Comparison of ENCODE assay signal across 8 cellular contexts in the genomic region with DNA sequence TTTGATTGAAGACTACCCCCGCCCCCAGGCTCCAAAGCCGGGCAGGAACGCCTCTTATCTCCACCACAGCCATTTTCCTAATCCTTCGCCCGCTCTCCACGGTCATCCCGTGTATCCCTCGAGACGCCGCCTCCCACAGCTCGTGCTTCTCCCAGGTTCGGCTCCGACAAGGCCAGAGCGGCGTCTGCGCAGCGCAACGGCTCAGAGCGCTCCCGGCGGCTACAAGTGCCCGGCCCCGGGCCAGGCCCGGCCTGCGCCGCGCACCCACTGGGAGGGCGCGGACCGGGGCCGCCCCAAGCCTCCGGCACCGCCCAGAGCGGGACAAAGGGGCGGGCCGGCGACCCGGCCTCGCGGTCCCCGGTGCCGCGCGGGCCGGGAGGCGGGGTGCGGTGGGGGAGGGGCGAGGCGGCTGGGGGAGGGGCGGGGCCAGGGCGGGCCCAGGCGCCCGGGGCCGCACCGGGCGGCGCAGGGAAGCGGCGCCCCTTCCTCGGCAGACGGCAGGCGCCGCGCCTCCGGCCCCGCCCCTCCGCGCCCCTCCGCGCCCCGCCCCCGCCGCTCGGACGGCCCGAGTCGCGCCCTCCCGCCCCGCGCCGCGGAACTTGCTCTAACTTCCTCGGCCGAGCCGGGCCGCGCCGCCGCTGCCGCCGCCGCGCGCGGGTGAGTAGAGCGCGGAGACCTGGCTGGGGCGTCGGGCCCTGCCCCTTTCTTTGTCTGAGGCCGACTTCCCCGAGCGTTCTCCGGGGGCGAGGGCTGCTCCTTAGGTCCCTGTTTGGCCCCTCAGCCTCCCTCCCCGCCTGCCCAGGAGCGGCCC. TPM values are rescaled to one million over a fixed set of nuclear protein-coding genes. Genes with fewer than 3 reads are reported as not detected.
DNase-seq lines count a peak whose midpoint lies in the region; ATAC-seq, FAIRE-seq and TF ChIP-seq lines count a peak whose summit lies in the region.

A gene with protein sequence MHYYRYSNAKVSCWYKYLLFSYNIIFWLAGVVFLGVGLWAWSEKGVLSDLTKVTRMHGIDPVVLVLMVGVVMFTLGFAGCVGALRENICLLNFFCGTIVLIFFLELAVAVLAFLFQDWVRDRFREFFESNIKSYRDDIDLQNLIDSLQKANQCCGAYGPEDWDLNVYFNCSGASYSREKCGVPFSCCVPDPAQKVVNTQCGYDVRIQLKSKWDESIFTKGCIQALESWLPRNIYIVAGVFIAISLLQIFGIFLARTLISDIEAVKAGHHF (plus strand): TSS at position 596 of the 811 bp plus-strand sequence. CDS start 34,924 bp downstream, outside the sequence.

- intact Hi-C loops in CD4-positive, alpha-beta T cell (cut with DNase I, micrococcal nuclease): loop anchor here in 1 of 2 experiments (2.0 kb wide), 1 partner anchor 33 kb away; no protein-coding TSS in a partner anchor
- intact Hi-C loops in activated T-helper 2 cell treated with anti-CD3 and anti-CD28 coated beads, Interferon-gamma antibody, Interleukin-2, Interleukin-4, amounts not matched to agents 10 μg/mL and 5 μg/mL and 100 μg/mL, durations not matched to agents 14 hours and 24 hours and 36 hours (cut with micrococcal nuclease): no loop called here
- intact Hi-C loops in naive thymus-derived CD4-positive, alpha-beta T cell (cut with micrococcal nuclease): loop anchor here (1.0 to 5.0 kb wide), 6 partner anchors 10 to 252 kb away; no protein-coding TSS in a partner anchor

- H3K4me2 ChIP-seq in fibroblast of lung (ENCODE audit: extremely low read depth, insufficient read depth, low read length): peak within 1 kb of the TSS; percentile 83

- POLR2A ChIA-PET in CD4-positive, alpha-beta T cell (lab: Charles Lee): interaction anchor here (0.6 to 21.7 kb wide), 10 partner anchors 10 to 61 kb away, joined by 3 to 420 read pairs (median 6); no protein-coding TSS in a partner anchor
- POLR2A ChIA-PET in naive thymus-derived CD4-positive, alpha-beta T cell (lab: Charles Lee): interaction anchor here (0.8 to 32.8 kb wide), 9 partner anchors 10 to 58 kb away, joined by 4 to 608 read pairs (median 9); no protein-coding TSS in a partner anchor

- peaks cover 8% of the 10 kb centered on the region for H3K4me1 ChIP-seq in fibroblast of lung (ENCODE audit: control insufficient read depth, extremely low read depth, insufficient read depth, low read length)
- peaks cover 23 to 27% of the 10 kb centered on the region in 2 donors for H3K4me1 ChIP-seq in naive thymus-derived CD4-positive, alpha-beta T cell (ENCODE audit: control insufficient read depth in 2 of 2, insufficient read depth in 2 of 2, low read length in 2 of 2)

- H3K9me3 ChIP-seq in CD4-positive, alpha-beta T cell (ENCODE audit: control insufficient read depth, low read length): no peaks in the 10 kb centered on the region
- no peaks in the 10 kb centered on the region for H3K9me3 ChIP-seq in fibroblast of lung (ENCODE audit: control insufficient read depth, insufficient read depth, low read depth, low read length)
- H3K9me3 ChIP-seq in naive thymus-derived CD4-positive, alpha-beta T cell (ENCODE audit: control insufficient read depth in 2 of 3, low read length in 3 of 3): no peaks in the 10 kb centered on the region

- H3K27ac ChIP-seq in CD4-positive, alpha-beta T cell (ENCODE audit: low read depth, low read length): peak within 1 kb of the TSS; percentile 80
- H3K27ac ChIP-seq in fibroblast of lung (ENCODE audit: insufficient read depth, low read length): peak within 1 kb of the TSS; percentile 64
- H3K27ac ChIP-seq in naive thymus-derived CD4-positive, alpha-beta T cell (ENCODE audit: low read depth, low read length): peak within 1 kb of the TSS; percentile 84

- H3K27ac Mint-ChIP-seq in CD4-positive, alpha-beta T cell: peak within 1 kb of the TSS; percentile 92
- H3K27ac Mint-ChIP-seq in activated T-helper 2 cell treated with anti-CD3 and anti-CD28 coated beads, Interferon-gamma antibody, Interleukin-2, Interleukin-4, amounts not matched to agents 10 μg/mL and 5 μg/mL and 100 μg/mL, durations not matched to agents 14 hours and 24 hours and 36 hours: peak within 1 kb of the TSS; percentile 80
- peak within 1 kb of the TSS; percentile 87 to 99 (median 98) for H3K27ac Mint-ChIP-seq in naive thymus-derived CD4-positive, alpha-beta T cell
- peak within 1 kb of the TSS; percentile 94 for H3K27ac Mint-ChIP-seq in stimulated activated naive CD8-positive, alpha-beta T cell treated with anti-CD3 and anti-CD28 coated beads, Interleukin-15, Interleukin-2, amounts not matched to agents 100 ng/mL and 50 ng/mL, for 24 hours

- no peak for TF ChIP-seq CTCF in CD4-positive, alpha-beta T cell (IDR thresholded peaks at IDR 0.05)
- TF ChIP-seq CTCF in fibroblast of lung (conservative IDR thresholded peaks at IDR 0.05 in 1 of 2, IDR thresholded peaks at IDR 0.05 in 1 of 2; ENCODE audit: low read depth in 1 of 2, low read length in 2 of 2): no peak

- CTCF ChIA-PET in CD4-positive, alpha-beta T cell (lab: Charles Lee): interaction anchor here (1.3 to 19.9 kb wide), 3 partner anchors 9 to 47 kb away, joined by 4 to 250 read pairs (median 7); no protein-coding TSS in a partner anchor
- CTCF ChIA-PET in naive thymus-derived CD4-positive, alpha-beta T cell (lab: Charles Lee): interaction anchor here (0.8 to 39.2 kb wide), 3 partner anchors 13 to 52 kb away, joined by 3 to 839 read pairs (median 10); no protein-coding TSS in a partner anchor

- H3K27me3 ChIP-seq in CD4-positive, alpha-beta T cell (ENCODE audit: control insufficient read depth, insufficient read depth, low read length): no peaks in the 10 kb centered on the region
- H3K27me3 ChIP-seq in fibroblast of lung (ENCODE audit: control insufficient read depth, insufficient read depth, low read length): peaks cover 2% of the 10 kb centered on the region
- H3K27me3 ChIP-seq in naive thymus-derived CD4-positive, alpha-beta T cell (ENCODE audit: control insufficient read depth in 2 of 2, insufficient read depth in 2 of 2, low read length in 2 of 2): no peaks in the 10 kb centered on the region

- no peak for FAIRE-seq in RCC 7860 (lab: Jason Lieb, UNC)

- peaks cover 39% of the 10 kb centered on the region for H3K79me2 ChIP-seq in fibroblast of lung (ENCODE audit: control insufficient read depth, insufficient read depth, low read length)

- peak within 1 kb of the TSS; percentile 65 to 82 (median 72) for H3K4me3 ChIP-seq in fibroblast of lung (replicated peaks in 1 of 4; ENCODE audit: control extremely low read depth in 1 of 4, insufficient read depth in 1 of 4, low read depth in 3 of 4, low read length in 4 of 4)
- peak within 1 kb of the TSS; percentile 87 for H3K4me3 ChIP-seq in naive thymus-derived CD4-positive, alpha-beta T cell (ENCODE audit: low read length)

- H2AFZ ChIP-seq in fibroblast of lung (ENCODE audit: low read length): peak within 1 kb of the TSS; percentile 45

- H3K27me3 Mint-ChIP-seq in CD4-positive, alpha-beta T cell: no peaks in the 10 kb centered on the region
- no peaks in the 10 kb centered on the region for H3K27me3 Mint-ChIP-seq in activated T-helper 2 cell treated with anti-CD3 and anti-CD28 coated beads, Interferon-gamma antibody, Interleukin-2, Interleukin-4, amounts not matched to agents 10 μg/mL and 5 μg/mL and 100 μg/mL, durations not matched to agents 14 hours and 24 hours and 36 hours (ENCODE audit: low read depth)
- no peaks in the 10 kb centered on the region for H3K27me3 Mint-ChIP-seq in naive thymus-derived CD4-positive, alpha-beta T cell
- H3K27me3 Mint-ChIP-seq in stimulated activated naive CD8-positive, alpha-beta T cell treated with anti-CD3 and anti-CD28 coated beads, Interleukin-15, Interleukin-2, amounts not matched to agents 100 ng/mL and 50 ng/mL, for 24 hours: no peaks in the 10 kb centered on the region

- no peaks in the 10 kb centered on the region for H3K36me3 ChIP-seq in fibroblast of lung (ENCODE audit: control insufficient read depth, insufficient read depth, low read length)
- H3K36me3 ChIP-seq in naive thymus-derived CD4-positive, alpha-beta T cell (ENCODE audit: control insufficient read depth in 2 of 3, insufficient read depth in 3 of 3, low read length in 3 of 3): peaks cover 0 to 9% (median 0%) of the 10 kb centered on the region in 3 experiments

- peak; percentile 50 to 81 (median 66) for DNase-seq in CD4-positive, alpha-beta T cell
- peak; percentile 61 for DNase-seq in RCC 7860 (ENCODE audit: low spot score)
- peak; percentile 70 for DNase-seq in activated T-helper 2 cell treated with anti-CD3 and anti-CD28 coated beads, Interferon-gamma antibody, Interleukin-2, Interleukin-4, amounts not matched to agents 10 μg/mL and 5 μg/mL and 100 μg/mL, durations not matched to agents 14 hours and 24 hours and 36 hours (ENCODE audit: low spot score)
- DNase-seq in fibroblast of lung (ENCODE audit: low read depth in 2 of 2): peak; percentile 81 to 82
- DNase-seq in naive thymus-derived CD4-positive, alpha-beta T cell: peak; percentile 49 to 83 (median 63)

- peaks cover 37% of the 10 kb centered on the region for H3K4me1 Mint-ChIP-seq in CD4-positive, alpha-beta T cell (ENCODE audit: low read depth)
- peaks cover 35% of the 10 kb centered on the region for H3K4me1 Mint-ChIP-seq in activated T-helper 2 cell treated with anti-CD3 and anti-CD28 coated beads, Interferon-gamma antibody, Interleukin-2, Interleukin-4, amounts not matched to agents 10 μg/mL and 5 μg/mL and 100 μg/mL, durations not matched to agents 14 hours and 24 hours and 36 hours (ENCODE audit: low read depth)
- peaks cover 26 to 43% (median 38%) of the 10 kb centered on the region in 7 donors for H3K4me1 Mint-ChIP-seq in naive thymus-derived CD4-positive, alpha-beta T cell
- peaks cover 49% of the 10 kb centered on the region for H3K4me1 Mint-ChIP-seq in stimulated activated naive CD8-positive, alpha-beta T cell treated with anti-CD3 and anti-CD28 coated beads, Interleukin-15, Interleukin-2, amounts not matched to agents 100 ng/mL and 50 ng/mL, for 24 hours (ENCODE audit: low read depth)

- H3K9ac ChIP-seq in fibroblast of lung (ENCODE audit: insufficient read depth, low read length): peak within 1 kb of the TSS; percentile 86

- no peaks in the 10 kb centered on the region for H3K9me3 Mint-ChIP-seq in CD4-positive, alpha-beta T cell
- no peaks in the 10 kb centered on the region for H3K9me3 Mint-ChIP-seq in activated T-helper 2 cell treated with anti-CD3 and anti-CD28 coated beads, Interferon-gamma antibody, Interleukin-2, Interleukin-4, amounts not matched to agents 10 μg/mL and 5 μg/mL and 100 μg/mL, durations not matched to agents 14 hours and 24 hours and 36 hours
- H3K9me3 Mint-ChIP-seq in naive thymus-derived CD4-positive, alpha-beta T cell: peaks cover 0 to 3% (median 0%) of the 10 kb centered on the region in 11 donors
- no peaks in the 10 kb centered on the region for H3K9me3 Mint-ChIP-seq in stimulated activated naive CD8-positive, alpha-beta T cell treated with anti-CD3 and anti-CD28 coated beads, Interleukin-15, Interleukin-2, amounts not matched to agents 100 ng/mL and 50 ng/mL, for 24 hours

- H3K36me3 Mint-ChIP-seq in CD4-positive, alpha-beta T cell (ENCODE audit: low read depth): peaks cover 35% of the 10 kb centered on the region
- peaks cover 27% of the 10 kb centered on the region for H3K36me3 Mint-ChIP-seq in activated T-helper 2 cell treated with anti-CD3 and anti-CD28 coated beads, Interferon-gamma antibody, Interleukin-2, Interleukin-4, amounts not matched to agents 10 μg/mL and 5 μg/mL and 100 μg/mL, durations not matched to agents 14 hours and 24 hours and 36 hours (ENCODE audit: low read depth)
- peaks cover 2 to 30% (median 8%) of the 10 kb centered on the region in 5 donors for H3K36me3 Mint-ChIP-seq in naive thymus-derived CD4-positive, alpha-beta T cell
- peaks cover 11% of the 10 kb centered on the region for H3K36me3 Mint-ChIP-seq in stimulated activated naive CD8-positive, alpha-beta T cell treated with anti-CD3 and anti-CD28 coated beads, Interleukin-15, Interleukin-2, amounts not matched to agents 100 ng/mL and 50 ng/mL, for 24 hours (ENCODE audit: low read depth)

- no peaks in the 10 kb centered on the region for H4K20me1 ChIP-seq in fibroblast of lung (ENCODE audit: control insufficient read depth, extremely low read depth, insufficient read depth, low read length)

- ATAC-seq in CD4-positive, alpha-beta T cell (ENCODE audit: poor library complexity): peak; percentile 61
- ATAC-seq in GM19328 (IDR thresholded peaks at IDR 0.05; ENCODE audit: unreplicated experiment) (peak; percentile 72), HG03457 (IDR thresholded peaks at IDR 0.05; ENCODE audit: unreplicated experiment) (peak; percentile 66)
- peak; percentile 84 for ATAC-seq in naive thymus-derived CD4-positive, alpha-beta T cell

- H3K4me3 Mint-ChIP-seq in CD4-positive, alpha-beta T cell: peak within 1 kb of the TSS; percentile 95
- H3K4me3 Mint-ChIP-seq in activated T-helper 2 cell treated with anti-CD3 and anti-CD28 coated beads, Interferon-gamma antibody, Interleukin-2, Interleukin-4, amounts not matched to agents 10 μg/mL and 5 μg/mL and 100 μg/mL, durations not matched to agents 14 hours and 24 hours and 36 hours (ENCODE audit: low read depth): peak within 1 kb of the TSS; percentile 98
- H3K4me3 Mint-ChIP-seq in naive thymus-derived CD4-positive, alpha-beta T cell: peak within 1 kb of the TSS; percentile 79 to 99 (median 98)
- H3K4me3 Mint-ChIP-seq in stimulated activated naive CD8-positive, alpha-beta T cell treated with anti-CD3 and anti-CD28 coated beads, Interleukin-15, Interleukin-2, amounts not matched to agents 100 ng/mL and 50 ng/mL, for 24 hours: peak within 1 kb of the TSS; percentile 98

RNA-seq across cellular contexts. Expression of the gene that starts here (rescaled TPM):
- total RNA-seq in CD4-positive, alpha-beta T cell: 100 to 1,000 TPM; 167 to 168 TPM
- 45.4 and 51.1 TPM in 2 replicates for total RNA-seq in activated T-helper 2 cell treated with anti-CD3 and anti-CD28 coated beads, Interferon-gamma antibody, Interleukin-2, Interleukin-4, amounts not matched to agents 10 μg/mL and 5 μg/mL and 100 μg/mL, durations not matched to agents 14 hours and 24 hours and 36 hours
- 5.6 and 12.1 TPM in 2 replicates for total RNA-seq in fibroblast of lung
- polyA plus RNA-seq in fibroblast of lung: 30.9 and 50.0 TPM in 2 replicates
- polyA plus RNA-seq in fibroblast of lung (2012): 25.5 and 41.9 TPM in 2 replicates
- 34.8 and 96.2 TPM in 2 replicates for polyA minus RNA-seq in fibroblast of lung (ENCODE audit: low replicate concordance)
- 100 to 1,000 TPM; 135 to 165 (median 160) TPM for total RNA-seq in naive thymus-derived CD4-positive, alpha-beta T cell
- 100 to 1,000 TPM; 179 to 386 TPM for polyA plus RNA-seq in naive thymus-derived CD4-positive, alpha-beta T cell

Comparison
In these comparisons a context has a peak if more than half of its experiments do, and no peak if none do; other contexts are left out.
1. Peak in every context shown above with its lines: DNase-seq, ATAC-seq, H3K4me3 ChIP-seq and H3K27ac ChIP-seq.